31 cellular contexts compared by ENCODE assay signal in the genomic region with DNA sequence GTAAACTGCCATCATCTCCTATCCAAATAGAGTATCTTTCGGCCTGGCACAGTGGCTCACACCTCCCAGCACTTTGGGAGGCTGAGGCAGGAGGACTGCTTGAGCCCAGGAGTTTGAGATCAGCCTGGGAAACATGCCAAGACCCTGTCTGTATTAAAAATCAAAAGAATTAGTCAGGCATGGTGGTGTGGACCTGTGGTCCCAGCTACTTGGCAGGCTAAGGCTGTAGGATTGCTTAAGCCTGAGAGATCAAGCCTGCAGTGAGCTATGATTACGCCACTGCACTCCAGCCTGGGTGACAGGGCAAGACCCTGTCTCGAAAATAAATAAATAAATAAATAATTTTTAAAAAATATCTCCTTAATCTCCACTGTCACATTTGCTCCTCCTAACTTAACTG. TPM values are rescaled to one million over a fixed set of nuclear protein-coding genes. Genes with fewer than 3 reads are reported as not detected.
"Had no signal": no experiment of that assay in that cellular context is flagged by ENCODE, and none has a peak within 500 bp of the region (broad histone marks: within the 10 kb centered on the region; RNA-seq: fewer than 3 reads in every experiment).

No MANE protein-coding gene starts in this region.

- H3K4me1 ChIP-seq: breast epithelium, esophagus squamous epithelium, foreskin keratinocyte, pancreas, right lobe of liver, stomach, suprapubic skin, tibial nerve had no signal

- ATAC-seq: activated CD4-positive, alpha-beta T cell treated with anti-CD3 and anti-CD28 coated beads for 36 hours; activated naive CD4-positive, alpha-beta T cell treated with anti-CD3 and anti-CD28 coated beads, Interleukin-2, amount 50 U/mL, for 72 hours; activated T-helper 17 cell treated with anti-CD3 and anti-CD28 coated beads, Interleukin-2, amount 50 U/mL, for 72 hours; foreskin keratinocyte; left ventricle myocardium superior; pancreas; right lobe of liver; stimulated activated effector memory CD8-positive, alpha-beta T cell treated with anti-CD3 and anti-CD28 coated beads, Interleukin-12 subunit alpha, Interleukin-12 subunit beta, amount 100 ng/mL, for 72 hours had no signal

- H3K79me2 ChIP-seq: hepatocyte had no signal

- H3K27ac ChIP-seq: breast epithelium, coronary artery, esophagus squamous epithelium, foreskin keratinocyte, hepatocyte, pancreas, right lobe of liver, stomach, suprapubic skin, tibial nerve had no signal

- H3K4me3 ChIP-seq: breast epithelium, coronary artery, esophagus squamous epithelium, hepatocyte, pancreas, right lobe of liver, stomach, suprapubic skin, tibial nerve had no signal

- H3K27me3 ChIP-seq: breast epithelium, pancreas, right lobe of liver, stomach, suprapubic skin, tibial nerve had no signal

- H2AFZ ChIP-seq: hepatocyte had no signal

- H3K9me3 ChIP-seq: breast epithelium, esophagus squamous epithelium, pancreas, right lobe of liver, stomach, suprapubic skin, tibial nerve had no signal

- H3K4me1 Mint-ChIP-seq: activated B cell treated with CpG ODN at 0.5 μM for 24 hours; activated CD4-positive, alpha-beta T cell treated with anti-CD3 and anti-CD28 coated beads for 36 hours; immature natural killer cell; nephron had no signal

- H3K36me3 Mint-ChIP-seq: activated naive CD4-positive, alpha-beta T cell treated with anti-CD3 and anti-CD28 coated beads, Interleukin-2, amount 50 U/mL, for 72 hours; stimulated activated effector memory CD8-positive, alpha-beta T cell treated with anti-CD3 and anti-CD28 coated beads, Interleukin-12 subunit alpha, Interleukin-12 subunit beta, amount 100 ng/mL, for 72 hours had no signal

- H3K4me3 Mint-ChIP-seq: activated B cell treated with CpG ODN at 0.5 μM for 24 hours; activated CD4-positive, alpha-beta T cell treated with anti-CD3 and anti-CD28 coated beads for 36 hours; activated T-cell treated with anti-CD3 and anti-CD28 coated beads, Interleukin-2, amount 50 U/mL, for 24 hours; activated T-helper 17 cell treated with anti-CD3 and anti-CD28 coated beads, Interleukin-2, amount 50 U/mL, for 72 hours; immature natural killer cell; nephron; stimulated activated effector memory CD8-positive, alpha-beta T cell treated with anti-CD3 and anti-CD28 coated beads, Interleukin-12 subunit alpha, Interleukin-12 subunit beta, amount 100 ng/mL, for 72 hours; T-helper 1 cell treated with Interleukin-12 subunit alpha and Interleukin-12 subunit beta and Interleukin-4 antibody, amounts not matched to agents 30 μg/mL and 1 μg/mL, for 36 hours had no signal

- DNase-seq: activated B cell treated with CpG ODN at 0.5 μM for 24 hours; activated CD4-positive, alpha-beta T cell treated with anti-CD3 and anti-CD28 coated beads for 36 hours; activated CD4-positive, alpha-beta T cell treated with anti-CD3 and anti-CD28 coated beads, Interleukin-2, amount 50 U/mL, for 4 hours; activated CD8-positive, alpha-beta memory T cell treated with anti-CD3 and anti-CD28 coated beads for 24 hours; activated CD8-positive, alpha-beta memory T cell treated with anti-CD3 and anti-CD28 coated beads, Interleukin-2, amount 50 U/mL, for 4 hours; activated T-cell treated with anti-CD3 and anti-CD28 coated beads, Interleukin-2, amount 50 U/mL, for 24 hours; esophagus squamous epithelium; foreskin keratinocyte; glutamatergic neuron; immature natural killer cell; kidney glomerular epithelial cell; left ventricle myocardium superior; pancreas; right lobe of liver; small intestine; stimulated activated CD4-positive, alpha-beta T cell treated with anti-CD3 and anti-CD28 coated beads, Interleukin-2, amount 100 ng/mL, for 24 hours; stomach; T1000 had no signal

- H3K36me3 ChIP-seq: breast epithelium, esophagus squamous epithelium, pancreas, right lobe of liver, stomach, suprapubic skin, tibial nerve had no signal

- H3K27me3 Mint-ChIP-seq: activated CD4-positive, alpha-beta T cell treated with anti-CD3 and anti-CD28 coated beads for 36 hours; activated T-cell treated with anti-CD3 and anti-CD28 coated beads, Interleukin-2, amount 50 U/mL, for 24 hours had no signal

- H3K9me3 Mint-ChIP-seq: activated B cell treated with CpG ODN at 0.5 μM for 24 hours; activated naive CD4-positive, alpha-beta T cell treated with anti-CD3 and anti-CD28 coated beads, Interleukin-2, amount 50 U/mL, for 72 hours; activated T-cell treated with anti-CD3 and anti-CD28 coated beads, Interleukin-2, amount 50 U/mL, for 24 hours; activated T-helper 17 cell treated with anti-CD3 and anti-CD28 coated beads, Interleukin-2, amount 50 U/mL, for 72 hours; immature natural killer cell; nephron; stimulated activated effector memory CD8-positive, alpha-beta T cell treated with anti-CD3 and anti-CD28 coated beads, Interleukin-12 subunit alpha, Interleukin-12 subunit beta, amount 100 ng/mL, for 72 hours; T-helper 1 cell treated with Interleukin-12 subunit alpha and Interleukin-12 subunit beta and Interleukin-4 antibody, amounts not matched to agents 30 μg/mL and 1 μg/mL, for 36 hours had no signal

- H3K4me2 ChIP-seq: hepatocyte had no signal

- H3K27ac Mint-ChIP-seq: activated B cell treated with CpG ODN at 0.5 μM for 24 hours; activated CD4-positive, alpha-beta T cell treated with anti-CD3 and anti-CD28 coated beads for 36 hours; activated naive CD4-positive, alpha-beta T cell treated with anti-CD3 and anti-CD28 coated beads, Interleukin-2, amount 50 U/mL, for 72 hours; activated T-cell treated with anti-CD3 and anti-CD28 coated beads, Interleukin-2, amount 50 U/mL, for 24 hours; activated T-helper 17 cell treated with anti-CD3 and anti-CD28 coated beads, Interleukin-2, amount 50 U/mL, for 72 hours; immature natural killer cell; nephron; stimulated activated effector memory CD8-positive, alpha-beta T cell treated with anti-CD3 and anti-CD28 coated beads, Interleukin-12 subunit alpha, Interleukin-12 subunit beta, amount 100 ng/mL, for 72 hours; T-helper 1 cell treated with Interleukin-12 subunit alpha and Interleukin-12 subunit beta and Interleukin-4 antibody, amounts not matched to agents 30 μg/mL and 1 μg/mL, for 36 hours had no signal

RNA-seq across cellular contexts. Expression of gene CXCR1, which starts 35.5 kb away (rescaled TPM):
- total RNA-seq: activated B cell treated with CpG ODN at 0.5 μM for 24 hours; activated CD4-positive, alpha-beta T cell treated with anti-CD3 and anti-CD28 coated beads for 36 hours; activated naive CD4-positive, alpha-beta T cell treated with anti-CD3 and anti-CD28 coated beads, Interleukin-2, amount 50 U/mL, for 72 hours; activated T-helper 17 cell treated with anti-CD3 and anti-CD28 coated beads, Interleukin-2, amount 50 U/mL, for 72 hours; astrocyte; hepatocyte; myocyte; pulmonary artery endothelial cell had no signal
- polyA plus RNA-seq: hepatocyte had no signal
